ENCODE assay signal across 36 cellular contexts in the genomic region with DNA sequence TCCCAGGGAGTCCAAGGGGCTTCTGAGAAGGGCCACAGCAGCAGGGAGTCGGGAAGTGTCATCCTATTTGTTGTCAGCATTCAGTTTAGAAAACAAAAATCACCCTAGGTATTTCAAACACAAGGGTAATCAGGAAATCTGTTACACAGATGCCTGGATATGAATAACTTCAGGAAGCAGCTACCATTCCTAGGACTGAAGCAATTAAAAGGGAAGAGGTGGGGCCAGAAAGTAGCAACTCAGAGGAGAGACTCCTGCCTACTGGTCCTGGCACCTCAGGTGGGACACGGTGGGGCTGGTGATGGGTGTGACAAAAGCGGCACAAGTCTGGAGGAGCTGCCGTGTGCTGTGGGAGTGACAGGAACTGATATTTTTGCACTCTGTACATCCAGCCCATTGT.
"Had no signal": no experiment of that assay in that cellular context is flagged by ENCODE, and none has a peak within 500 bp of the region (broad histone marks: within the 10 kb centered on the region; RNA-seq: fewer than 3 reads in every experiment).

No MANE protein-coding gene starts in this region.

- H3K36me3 ChIP-seq: adrenal gland, brain microvascular endothelial cell, breast epithelium had no signal

- H3K4me1 ChIP-seq: adrenal gland, body of pancreas, breast epithelium had no signal

- H3K4me3 Mint-ChIP-seq: activated B cell treated with CpG ODN at 0.5 μM for 24 hours; activated CD4-positive, alpha-beta memory T cell treated with anti-CD3 and anti-CD28 coated beads for 36 hours; activated CD4-positive, alpha-beta T cell treated with anti-CD3 and anti-CD28 coated beads, Interleukin-2, amount 10 ng/mL, durations not matched to agents 24 days and 14 days; activated CD8-positive, alpha-beta T cell treated with anti-CD3 and anti-CD28 coated beads for 36 hours; activated naive CD4-positive, alpha-beta T cell treated with anti-CD3 and anti-CD28 coated beads for 36 hours; activated naive CD8-positive, alpha-beta T cell treated with anti-CD3 and anti-CD28 coated beads for 36 hours; activated T-cell treated with anti-CD3 and anti-CD28 coated beads, Interleukin-2, amount 50 U/mL, for 4 hours; activated T-cell treated with anti-CD3 and anti-CD28 coated beads, Interleukin-2, amount 50 U/mL, for 72 hours; activated T-helper 1 cell treated with anti-CD3 and anti-CD28 coated beads, Interleukin-12 subunit alpha, Interleukin-12 subunit beta, Interleukin-2, Interleukin-4 antibody, amounts not matched to agents 30 ng/mL and 10 ng/mL and 1 ng/mL, durations not matched to agents 14 hours and 24 hours and 36 hours; activated T-helper 17 cell treated with anti-CD3 and anti-CD28 coated beads, Interleukin-2, amount 50 U/mL, for 72 hours; T-helper 1 cell treated with Interleukin-12 subunit alpha and Interleukin-12 subunit beta and Interleukin-4 antibody, amounts not matched to agents 30 μg/mL and 1 μg/mL, for 36 hours; T-helper 2 cell treated with Interferon-gamma antibody and Interleukin-4, amounts not matched to agents 5 μg/mL and 100 μg/mL, for 36 hours had no signal

- H3K9me3 Mint-ChIP-seq: activated B cell treated with CpG ODN at 0.5 μM for 24 hours; activated CD4-positive, alpha-beta memory T cell treated with anti-CD3 and anti-CD28 coated beads for 36 hours; activated CD4-positive, alpha-beta T cell treated with anti-CD3 and anti-CD28 coated beads, Interleukin-2, amount 10 ng/mL, durations not matched to agents 24 days and 14 days; activated CD8-positive, alpha-beta T cell treated with anti-CD3 and anti-CD28 coated beads for 36 hours; activated naive CD4-positive, alpha-beta T cell treated with anti-CD3 and anti-CD28 coated beads for 36 hours; activated naive CD4-positive, alpha-beta T cell treated with anti-CD3 and anti-CD28 coated beads, Interleukin-2, amount 50 U/mL, for 72 hours; activated naive CD8-positive, alpha-beta T cell treated with anti-CD3 and anti-CD28 coated beads for 36 hours; activated T-cell treated with anti-CD3 and anti-CD28 coated beads, Interleukin-2, amount 50 U/mL, for 4 hours; activated T-cell treated with anti-CD3 and anti-CD28 coated beads, Interleukin-2, amount 50 U/mL, for 72 hours; activated T-helper 1 cell treated with anti-CD3 and anti-CD28 coated beads, Interleukin-12 subunit alpha, Interleukin-12 subunit beta, Interleukin-2, Interleukin-4 antibody, amounts not matched to agents 30 ng/mL and 10 ng/mL and 1 ng/mL, durations not matched to agents 14 hours and 24 hours and 36 hours; activated T-helper 17 cell treated with anti-CD3 and anti-CD28 coated beads, Interleukin-2, amount 50 U/mL, for 72 hours; T-helper 1 cell treated with Interleukin-12 subunit alpha and Interleukin-12 subunit beta and Interleukin-4 antibody, amounts not matched to agents 30 μg/mL and 1 μg/mL, for 36 hours; T-helper 2 cell treated with Interferon-gamma antibody and Interleukin-4, amounts not matched to agents 5 μg/mL and 100 μg/mL, for 36 hours had no signal

- H3K27ac ChIP-seq: adrenal gland, body of pancreas, brain microvascular endothelial cell, breast epithelium, VCaP had no signal

- ATAC-seq: activated CD8-positive, alpha-beta T cell treated with anti-CD3 and anti-CD28 coated beads for 36 hours; activated naive CD4-positive, alpha-beta T cell treated with anti-CD3 and anti-CD28 coated beads, Interleukin-2, amount 50 U/mL, for 72 hours; activated T-cell treated with anti-CD3 and anti-CD28 coated beads, Interleukin-2, amount 50 U/mL, for 4 hours; activated T-cell treated with anti-CD3 and anti-CD28 coated beads, Interleukin-2, amount 50 U/mL, for 72 hours; activated T-helper 17 cell treated with anti-CD3 and anti-CD28 coated beads, Interleukin-2, amount 50 U/mL, for 72 hours; body of pancreas had no signal

- H3K36me3 Mint-ChIP-seq: activated CD4-positive, alpha-beta memory T cell treated with anti-CD3 and anti-CD28 coated beads for 36 hours; activated naive CD4-positive, alpha-beta T cell treated with anti-CD3 and anti-CD28 coated beads, Interleukin-2, amount 50 U/mL, for 72 hours; activated naive CD8-positive, alpha-beta T cell treated with anti-CD3 and anti-CD28 coated beads for 36 hours had no signal

- H3K27ac Mint-ChIP-seq: activated B cell treated with CpG ODN at 0.5 μM for 24 hours; activated CD4-positive, alpha-beta memory T cell treated with anti-CD3 and anti-CD28 coated beads for 36 hours; activated CD4-positive, alpha-beta T cell treated with anti-CD3 and anti-CD28 coated beads, Interleukin-2, amount 10 ng/mL, durations not matched to agents 24 days and 14 days; activated CD8-positive, alpha-beta T cell treated with anti-CD3 and anti-CD28 coated beads for 36 hours; activated naive CD4-positive, alpha-beta T cell treated with anti-CD3 and anti-CD28 coated beads for 36 hours; activated naive CD4-positive, alpha-beta T cell treated with anti-CD3 and anti-CD28 coated beads, Interleukin-2, amount 50 U/mL, for 72 hours; activated naive CD8-positive, alpha-beta T cell treated with anti-CD3 and anti-CD28 coated beads for 36 hours; activated T-cell treated with anti-CD3 and anti-CD28 coated beads, Interleukin-2, amount 50 U/mL, for 72 hours; activated T-helper 1 cell treated with anti-CD3 and anti-CD28 coated beads, Interleukin-12 subunit alpha, Interleukin-12 subunit beta, Interleukin-2, Interleukin-4 antibody, amounts not matched to agents 30 ng/mL and 10 ng/mL and 1 ng/mL, durations not matched to agents 14 hours and 24 hours and 36 hours; activated T-helper 17 cell treated with anti-CD3 and anti-CD28 coated beads, Interleukin-2, amount 50 U/mL, for 72 hours; T-helper 1 cell treated with Interleukin-12 subunit alpha and Interleukin-12 subunit beta and Interleukin-4 antibody, amounts not matched to agents 30 μg/mL and 1 μg/mL, for 36 hours; T-helper 2 cell treated with Interferon-gamma antibody and Interleukin-4, amounts not matched to agents 5 μg/mL and 100 μg/mL, for 36 hours had no signal

- H3K9me3 ChIP-seq: adrenal gland, body of pancreas, breast epithelium had no signal

- H3K4me3 ChIP-seq: adrenal gland, body of pancreas, breast epithelium had no signal

- DNase-seq: activated B cell treated with CpG ODN at 0.5 μM for 24 hours; activated CD4-positive, alpha-beta memory T cell treated with anti-CD3 and anti-CD28 coated beads for 36 hours; activated CD4-positive, alpha-beta T cell treated with anti-CD3 and anti-CD28 coated beads for 4 hours; activated CD4-positive, alpha-beta T cell treated with anti-CD3 and anti-CD28 coated beads, Interleukin-2, amount 10 ng/mL, durations not matched to agents 24 days and 14 days; activated CD4-positive, alpha-beta T cell treated with anti-CD3 and anti-CD28 coated beads, Interleukin-2, amount 50 U/mL, for 1 hour; activated CD4-positive, alpha-beta T cell treated with anti-CD3 and anti-CD28 coated beads, Interleukin-2, amount 50 U/mL, for 4 hours; activated CD4-positive, CD25-positive, alpha-beta regulatory T cell treated with anti-CD3 and anti-CD28 coated beads, Interleukin-2, amount 50 U/mL, for 72 hours; activated CD8-positive, alpha-beta memory T cell treated with anti-CD3 and anti-CD28 coated beads, Interleukin-2, amount 50 U/mL, for 4 hours; activated CD8-positive, alpha-beta T cell treated with anti-CD3 and anti-CD28 coated beads for 36 hours; activated effector memory CD4-positive, alpha-beta T cell treated with anti-CD3 and anti-CD28 coated beads, Interleukin-2, amount 50 U/mL, for 16 hours; activated gamma-delta T cell treated with Interleukin-2 at 50 U/mL for 16 hours; activated naive CD4-positive, alpha-beta T cell; activated naive CD4-positive, alpha-beta T cell treated with anti-CD3 and anti-CD28 coated beads for 36 hours; activated naive CD4-positive, alpha-beta T cell treated with anti-CD3 and anti-CD28 coated beads, Interleukin-2, amount 50 U/mL, for 16 hours; activated naive CD8-positive, alpha-beta T cell treated with anti-CD3 and anti-CD28 coated beads for 36 hours; activated T-cell treated with anti-CD3 and anti-CD28 coated beads for 4 hours; activated T-cell treated with anti-CD3 and anti-CD28 coated beads, Interleukin-2, amount 50 U/mL, for 1 hour; activated T-cell treated with anti-CD3 and anti-CD28 coated beads, Interleukin-2, amount 50 U/mL, for 4 hours; activated T-cell treated with anti-CD3 and anti-CD28 coated beads, Interleukin-2, amount 50 U/mL, for 72 hours; adrenal gland; amniotic stem cell; aorta; body of pancreas; brain microvascular endothelial cell; central memory CD4-positive, alpha-beta T cell; SW 1271; T-helper 1 cell; T-helper 2 cell; T-helper 9 cell had no signal

- H3K27me3 Mint-ChIP-seq: activated CD8-positive, alpha-beta T cell treated with anti-CD3 and anti-CD28 coated beads for 36 hours had no signal

- H3K27me3 ChIP-seq: adrenal gland, body of pancreas, brain microvascular endothelial cell, breast epithelium had no signal

- H3K4me1 Mint-ChIP-seq: activated B cell treated with CpG ODN at 0.5 μM for 24 hours; activated CD4-positive, alpha-beta T cell treated with anti-CD3 and anti-CD28 coated beads, Interleukin-2, amount 10 ng/mL, durations not matched to agents 24 days and 14 days; activated naive CD8-positive, alpha-beta T cell treated with anti-CD3 and anti-CD28 coated beads for 36 hours; activated T-helper 17 cell treated with anti-CD3 and anti-CD28 coated beads, Interleukin-2, amount 50 U/mL, for 72 hours had no signal
